ENCODE assay signal across 1 cellular context in the genomic region with DNA sequence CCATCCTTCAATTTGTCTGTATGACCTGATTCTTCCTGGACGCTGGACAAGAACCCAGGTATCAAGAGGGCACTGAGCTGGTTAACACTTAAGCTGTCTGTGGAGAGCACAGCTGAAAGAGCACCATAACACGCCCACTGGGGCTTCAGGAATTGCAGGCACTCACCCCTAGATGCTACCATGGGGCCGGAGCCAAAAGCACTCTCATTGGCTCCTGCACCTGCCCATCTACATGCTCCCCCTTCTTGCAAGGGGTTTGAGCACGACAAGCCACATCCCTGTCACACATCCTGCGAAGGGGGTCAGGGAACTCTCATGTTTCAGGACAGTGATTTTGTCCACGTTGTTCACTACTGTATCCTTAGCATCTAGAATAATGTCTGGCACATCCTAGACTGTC.
TF ChIP-seq lines count a peak whose summit lies in the region.

No MANE protein-coding gene starts in this region.

TF ChIP-seq in K562, 482 proteins besides CTCF, POLR2A, EP300 and RAD21:
- TF ChIP-seq, protein P1, sequence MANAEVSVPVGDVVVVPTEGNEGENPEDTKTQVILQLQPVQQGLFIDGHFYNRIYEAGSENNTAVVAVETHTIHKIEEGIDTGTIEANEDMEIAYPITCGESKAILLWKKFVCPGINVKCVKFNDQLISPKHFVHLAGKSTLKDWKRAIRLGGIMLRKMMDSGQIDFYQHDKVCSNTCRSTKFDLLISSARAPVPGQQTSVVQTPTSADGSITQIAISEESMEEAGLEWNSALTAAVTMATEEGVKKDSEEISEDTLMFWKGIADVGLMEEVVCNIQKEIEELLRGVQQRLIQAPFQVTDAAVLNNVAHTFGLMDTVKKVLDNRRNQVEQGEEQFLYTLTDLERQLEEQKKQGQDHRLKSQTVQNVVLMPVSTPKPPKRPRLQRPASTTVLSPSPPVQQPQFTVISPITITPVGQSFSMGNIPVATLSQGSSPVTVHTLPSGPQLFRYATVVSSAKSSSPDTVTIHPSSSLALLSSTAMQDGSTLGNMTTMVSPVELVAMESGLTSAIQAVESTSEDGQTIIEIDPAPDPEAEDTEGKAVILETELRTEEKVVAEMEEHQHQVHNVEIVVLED (CRISPR knock-in tag; IDR thresholded peaks at IDR 0.05), result no peak
- no peak for TF ChIP-seq YBX1 (IDR thresholded peaks at IDR 0.05)
- TF ChIP-seq, protein P2, sequence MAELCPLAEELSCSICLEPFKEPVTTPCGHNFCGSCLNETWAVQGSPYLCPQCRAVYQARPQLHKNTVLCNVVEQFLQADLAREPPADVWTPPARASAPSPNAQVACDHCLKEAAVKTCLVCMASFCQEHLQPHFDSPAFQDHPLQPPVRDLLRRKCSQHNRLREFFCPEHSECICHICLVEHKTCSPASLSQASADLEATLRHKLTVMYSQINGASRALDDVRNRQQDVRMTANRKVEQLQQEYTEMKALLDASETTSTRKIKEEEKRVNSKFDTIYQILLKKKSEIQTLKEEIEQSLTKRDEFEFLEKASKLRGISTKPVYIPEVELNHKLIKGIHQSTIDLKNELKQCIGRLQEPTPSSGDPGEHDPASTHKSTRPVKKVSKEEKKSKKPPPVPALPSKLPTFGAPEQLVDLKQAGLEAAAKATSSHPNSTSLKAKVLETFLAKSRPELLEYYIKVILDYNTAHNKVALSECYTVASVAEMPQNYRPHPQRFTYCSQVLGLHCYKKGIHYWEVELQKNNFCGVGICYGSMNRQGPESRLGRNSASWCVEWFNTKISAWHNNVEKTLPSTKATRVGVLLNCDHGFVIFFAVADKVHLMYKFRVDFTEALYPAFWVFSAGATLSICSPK (IDR thresholded peaks at IDR 0.05; ENCODE audit: borderline replicate concordance), result no peak
- no peak for TF ChIP-seq BACH1 (tag; IDR thresholded peaks at IDR 0.05)
- no peak for TF ChIP-seq ZNF212 (CRISPR knock-in tag; IDR thresholded peaks at IDR 0.05)
- TF ChIP-seq, protein P3, sequence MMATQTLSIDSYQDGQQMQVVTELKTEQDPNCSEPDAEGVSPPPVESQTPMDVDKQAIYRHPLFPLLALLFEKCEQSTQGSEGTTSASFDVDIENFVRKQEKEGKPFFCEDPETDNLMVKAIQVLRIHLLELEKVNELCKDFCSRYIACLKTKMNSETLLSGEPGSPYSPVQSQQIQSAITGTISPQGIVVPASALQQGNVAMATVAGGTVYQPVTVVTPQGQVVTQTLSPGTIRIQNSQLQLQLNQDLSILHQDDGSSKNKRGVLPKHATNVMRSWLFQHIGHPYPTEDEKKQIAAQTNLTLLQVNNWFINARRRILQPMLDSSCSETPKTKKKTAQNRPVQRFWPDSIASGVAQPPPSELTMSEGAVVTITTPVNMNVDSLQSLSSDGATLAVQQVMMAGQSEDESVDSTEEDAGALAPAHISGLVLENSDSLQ (IDR thresholded peaks at IDR 0.05), result peak; percentile 91
- no peak for TF ChIP-seq BRD4 (IDR thresholded peaks at IDR 0.05)
- TF ChIP-seq TAF1 (IDR thresholded peaks at IDR 0.05; ENCODE audit: control insufficient read depth, extremely low read depth, insufficient read depth, low read length, severe bottlenecking), result no peak
- TF ChIP-seq NFYB (IDR thresholded peaks at IDR 0.05; ENCODE audit: extremely low read depth, insufficient read length), result peak; percentile 13
